16 cellular contexts compared by ENCODE assay signal in genomic region chr7:124113040-124113439, GRCh38.
"Had no signal": no experiment of that assay in that cellular context is flagged by ENCODE, and none has a peak within 500 bp of the region (broad histone marks: within the 10 kb centered on the region; RNA-seq: fewer than 3 reads in every experiment).

No MANE protein-coding gene starts in this region.

- ATAC-seq: activated naive CD8-positive, alpha-beta T cell treated with anti-CD3 and anti-CD28 coated beads, Interleukin-2, amount 50 U/mL, for 24 hours; heart right ventricle; natural killer cell; right lobe of liver; stimulated activated naive CD8-positive, alpha-beta T cell treated with anti-CD3 and anti-CD28 coated beads, Interleukin-15, amount 100 ng/mL, for 72 hours had no signal

- H3K4me3 Mint-ChIP-seq: activated CD4-positive, alpha-beta memory T cell treated with anti-CD3 and anti-CD28 coated beads, Interleukin-2, amount 10 ng/mL, durations not matched to agents 7 days and 5 days; activated naive CD8-positive, alpha-beta T cell treated with anti-CD3 and anti-CD28 coated beads, Interleukin-2, amount 50 U/mL, for 24 hours; natural killer cell; stimulated activated naive CD8-positive, alpha-beta T cell treated with anti-CD3 and anti-CD28 coated beads, Interleukin-15, amount 100 ng/mL, for 72 hours had no signal

- H3K27me3 Mint-ChIP-seq: activated CD4-positive, alpha-beta memory T cell treated with anti-CD3 and anti-CD28 coated beads, Interleukin-2, amount 10 ng/mL, durations not matched to agents 7 days and 5 days; activated naive CD8-positive, alpha-beta T cell treated with anti-CD3 and anti-CD28 coated beads, Interleukin-2, amount 50 U/mL, for 24 hours; stimulated activated naive CD8-positive, alpha-beta T cell treated with anti-CD3 and anti-CD28 coated beads, Interleukin-15, amount 100 ng/mL, for 72 hours had no signal

- DNase-seq: activated CD4-positive, alpha-beta memory T cell treated with anti-CD3 and anti-CD28 coated beads, Interleukin-2, amount 10 ng/mL, durations not matched to agents 7 days and 5 days; activated CD4-positive, alpha-beta T cell treated with anti-CD3 and anti-CD28 coated beads for 48 hours; activated effector memory CD4-positive, alpha-beta T cell treated with anti-CD3 and anti-CD28 coated beads, Interleukin-2, amount 50 U/mL, for 16 hours; activated naive CD4-positive, alpha-beta T cell treated with anti-CD3 and anti-CD28 coated beads, Interleukin-2, amount 50 U/mL, for 16 hours; activated naive CD8-positive, alpha-beta T cell treated with anti-CD3 and anti-CD28 coated beads, Interleukin-2, amount 50 U/mL, for 24 hours; heart right ventricle; kidney; left ventricle myocardium inferior; mammary epithelial cell; midbrain; natural killer cell; nucleus accumbens; right lobe of liver; stimulated activated CD4-positive, alpha-beta T cell treated with anti-CD3 and anti-CD28 coated beads, Interleukin-1b, Interleukin-23, amount 100 ng/mL, for 48 hours; stimulated activated naive CD8-positive, alpha-beta T cell treated with anti-CD3 and anti-CD28 coated beads, Interleukin-15, amount 100 ng/mL, for 72 hours; T-helper 9 cell had no signal

- H3K27ac Mint-ChIP-seq: activated CD4-positive, alpha-beta memory T cell treated with anti-CD3 and anti-CD28 coated beads, Interleukin-2, amount 10 ng/mL, durations not matched to agents 7 days and 5 days; activated naive CD8-positive, alpha-beta T cell treated with anti-CD3 and anti-CD28 coated beads, Interleukin-2, amount 50 U/mL, for 24 hours; natural killer cell; stimulated activated naive CD8-positive, alpha-beta T cell treated with anti-CD3 and anti-CD28 coated beads, Interleukin-15, amount 100 ng/mL, for 72 hours had no signal

- H3K4me1 Mint-ChIP-seq: activated CD4-positive, alpha-beta memory T cell treated with anti-CD3 and anti-CD28 coated beads, Interleukin-2, amount 10 ng/mL, durations not matched to agents 7 days and 5 days; activated naive CD8-positive, alpha-beta T cell treated with anti-CD3 and anti-CD28 coated beads, Interleukin-2, amount 50 U/mL, for 24 hours; natural killer cell; stimulated activated naive CD8-positive, alpha-beta T cell treated with anti-CD3 and anti-CD28 coated beads, Interleukin-15, amount 100 ng/mL, for 72 hours had no signal

- H3K9me3 Mint-ChIP-seq: activated CD4-positive, alpha-beta memory T cell treated with anti-CD3 and anti-CD28 coated beads, Interleukin-2, amount 10 ng/mL, durations not matched to agents 7 days and 5 days had no signal
